Comparison of ENCODE assay signal across 17 cellular contexts in the genomic region with DNA sequence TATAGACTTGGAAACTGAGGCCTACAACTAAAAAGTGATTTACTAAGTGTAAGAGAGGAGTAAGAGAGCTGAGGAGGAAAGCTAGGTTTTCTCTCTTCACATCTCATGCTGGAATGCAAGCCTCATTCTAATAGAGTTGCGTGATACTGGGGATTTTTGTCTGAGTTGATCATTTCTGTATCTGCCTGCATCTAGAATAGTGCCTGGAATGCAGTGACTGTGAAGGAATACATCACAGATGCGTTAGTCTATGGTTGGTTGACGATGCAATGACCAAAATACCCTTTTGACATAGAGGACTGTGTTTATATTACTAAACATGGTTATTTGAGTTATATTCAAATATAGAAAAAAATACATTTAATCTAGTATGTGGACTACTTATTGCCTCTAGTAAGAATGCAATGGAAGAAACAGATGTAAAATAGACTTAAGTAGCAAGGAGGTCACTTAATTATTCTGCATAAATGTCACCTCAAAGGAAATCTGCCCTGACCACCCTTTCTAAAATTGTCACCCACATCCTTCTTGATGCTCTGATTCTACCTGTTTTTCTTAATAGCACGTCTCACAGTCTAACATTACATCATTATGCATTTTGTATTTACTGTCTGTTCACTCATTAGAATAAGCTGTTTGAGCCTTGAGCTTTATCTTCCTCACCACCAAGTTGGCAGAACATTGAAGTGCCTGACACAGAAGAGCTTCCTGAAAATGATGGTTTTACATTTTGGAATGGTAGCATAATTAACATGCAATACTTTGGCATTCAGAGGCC.
"Had no signal": no experiment of that assay in that cellular context is flagged by ENCODE, and none has a peak within 500 bp of the region (broad histone marks: within the 10 kb centered on the region; RNA-seq: fewer than 3 reads in every experiment).

No MANE protein-coding gene starts in this region.

- ATAC-seq: left lung, psoas muscle, right lobe of liver had no signal

- H3K27ac ChIP-seq: epithelial cell of prostate, left lung, psoas muscle, right lobe of liver, suprapubic skin had no signal

- H3K4me1 ChIP-seq: left lung, psoas muscle, right lobe of liver, suprapubic skin had no signal

- H3K9me3 Mint-ChIP-seq: activated CD4-positive, alpha-beta T cell treated with anti-CD3 and anti-CD28 coated beads, Interleukin-2, amount 10 ng/mL, durations not matched to agents 7 days and 5 days; activated naive CD8-positive, alpha-beta T cell treated with anti-CD3 and anti-CD28 coated beads, Interleukin-2, amount 10 ng/mL, durations not matched to agents 7 days and 5 days; activated T-helper 1 cell treated with anti-CD3 and anti-CD28 coated beads, Interleukin-12 subunit alpha, Interleukin-12 subunit beta, Interleukin-2, Interleukin-4 antibody, amounts not matched to agents 30 ng/mL and 10 ng/mL and 1 ng/mL, durations not matched to agents 14 hours and 24 hours and 36 hours; memory B cell; nephron; stimulated activated naive CD8-positive, alpha-beta T cell treated with anti-CD3 and anti-CD28 coated beads, Interleukin-15, Interleukin-2, amounts not matched to agents 100 ng/mL and 50 ng/mL, for 24 hours; T-helper 2 cell treated with Interferon-gamma antibody and Interleukin-4, amounts not matched to agents 5 μg/mL and 100 μg/mL, for 36 hours; type B pancreatic cell had no signal

- H3K27me3 ChIP-seq: right lobe of liver, suprapubic skin had no signal

- H3K36me3 ChIP-seq: left lung, right lobe of liver, suprapubic skin had no signal

- H3K36me3 Mint-ChIP-seq: activated naive CD8-positive, alpha-beta T cell treated with anti-CD3 and anti-CD28 coated beads, Interleukin-2, amount 10 ng/mL, durations not matched to agents 7 days and 5 days; memory B cell; type B pancreatic cell had no signal

- H3K9me3 ChIP-seq: left lung, psoas muscle, right lobe of liver, suprapubic skin had no signal

- H3K27ac Mint-ChIP-seq: activated CD4-positive, alpha-beta T cell treated with anti-CD3 and anti-CD28 coated beads, Interleukin-2, amount 10 ng/mL, durations not matched to agents 7 days and 5 days; activated naive CD8-positive, alpha-beta T cell treated with anti-CD3 and anti-CD28 coated beads, Interleukin-2, amount 10 ng/mL, durations not matched to agents 7 days and 5 days; activated T-helper 1 cell treated with anti-CD3 and anti-CD28 coated beads, Interleukin-12 subunit alpha, Interleukin-12 subunit beta, Interleukin-2, Interleukin-4 antibody, amounts not matched to agents 30 ng/mL and 10 ng/mL and 1 ng/mL, durations not matched to agents 14 hours and 24 hours and 36 hours; memory B cell; nephron; stimulated activated naive CD8-positive, alpha-beta T cell treated with anti-CD3 and anti-CD28 coated beads, Interleukin-15, Interleukin-2, amounts not matched to agents 100 ng/mL and 50 ng/mL, for 24 hours; T-helper 2 cell treated with Interferon-gamma antibody and Interleukin-4, amounts not matched to agents 5 μg/mL and 100 μg/mL, for 36 hours; type B pancreatic cell had no signal

- H3K4me3 ChIP-seq: left lung, psoas muscle, right lobe of liver, suprapubic skin had no signal

- H3K4me3 Mint-ChIP-seq: activated CD4-positive, alpha-beta T cell treated with anti-CD3 and anti-CD28 coated beads, Interleukin-2, amount 10 ng/mL, durations not matched to agents 7 days and 5 days; activated naive CD8-positive, alpha-beta T cell treated with anti-CD3 and anti-CD28 coated beads, Interleukin-2, amount 10 ng/mL, durations not matched to agents 7 days and 5 days; activated T-helper 1 cell treated with anti-CD3 and anti-CD28 coated beads, Interleukin-12 subunit alpha, Interleukin-12 subunit beta, Interleukin-2, Interleukin-4 antibody, amounts not matched to agents 30 ng/mL and 10 ng/mL and 1 ng/mL, durations not matched to agents 14 hours and 24 hours and 36 hours; memory B cell; nephron; stimulated activated naive CD8-positive, alpha-beta T cell treated with anti-CD3 and anti-CD28 coated beads, Interleukin-15, Interleukin-2, amounts not matched to agents 100 ng/mL and 50 ng/mL, for 24 hours; T-helper 2 cell treated with Interferon-gamma antibody and Interleukin-4, amounts not matched to agents 5 μg/mL and 100 μg/mL, for 36 hours; type B pancreatic cell had no signal

- DNase-seq: activated CD4-positive, alpha-beta T cell treated with anti-CD3 and anti-CD28 coated beads, Interleukin-2, amount 10 ng/mL, durations not matched to agents 7 days and 5 days; activated CD4-positive, CD25-positive, alpha-beta regulatory T cell; activated CD8-positive, alpha-beta memory T cell treated with anti-CD3 and anti-CD28 coated beads for 24 hours; activated naive CD8-positive, alpha-beta T cell treated with anti-CD3 and anti-CD28 coated beads, Interleukin-2, amount 10 ng/mL, durations not matched to agents 7 days and 5 days; aorta; islet precursor cell; left lung; psoas muscle; right lobe of liver had no signal

- H3K4me1 Mint-ChIP-seq: memory B cell had no signal

- H3K27me3 Mint-ChIP-seq: memory B cell, type B pancreatic cell had no signal
